In genomic region chr18:12306752-12307151, GRCh38 we compare ENCODE assay signal across 10 cellular contexts. TPM values are rescaled to one million over a fixed set of nuclear protein-coding genes. Genes with fewer than 3 reads are reported as not detected.
DNase-seq lines count a peak whose midpoint lies in the region; ATAC-seq, FAIRE-seq and TF ChIP-seq lines count a peak whose summit lies in the region.
"Had no signal": no experiment of that assay in that cellular context is flagged by ENCODE, and none has a peak within 500 bp of the region (broad histone marks: within the 10 kb centered on the region; RNA-seq: fewer than 3 reads in every experiment).

No MANE protein-coding gene starts in this region.

- CTCF ChIA-PET in GM12878 (lab: Yijun Ruan, JAX): no interaction called here

- no peaks in the 10 kb centered on the region for H3K9me1 ChIP-seq in keratinocyte (ENCODE audit: control insufficient read depth, extremely low read depth, insufficient read depth, low read length)

- H3K27me3 ChIP-seq in GM12878 (replicated peaks in 1 of 2; ENCODE audit: control insufficient read depth in 2 of 2, insufficient read depth in 2 of 2, low read length in 1 of 2): 0 out of 4 replicates have a peak, but pooled peaks cover 0 to 1% of the 10 kb centered on the region in 2 experiments
- no peaks in the 10 kb centered on the region for H3K27me3 ChIP-seq in keratinocyte (ENCODE audit: control insufficient read depth, extremely low read depth, insufficient read depth, low read length)

- H3K27ac ChIP-seq in GM12878 (ENCODE audit: control insufficient read depth, insufficient read depth) (no peak overlapping the region), keratinocyte (ENCODE audit: control insufficient read depth, insufficient read depth, low read length) (no peak overlapping the region)

- SMC1A ChIA-PET in GM12878 (lab: Charles Lee; ENCODE audit: uncharacterized antibody, unreplicated experiment): no interaction called here

- no TSS peak for BruUV-seq in GM12878 (replicated peaks; lab: Mats Ljungman, UMichigan)

- peaks cover 15% of the 10 kb centered on the region for H3K79me2 ChIP-seq in GM12878 (ENCODE audit: control insufficient read depth, insufficient read depth, low read length)
- H3K79me2 ChIP-seq in keratinocyte (ENCODE audit: control insufficient read depth, insufficient read depth, low read length): peaks cover 29% of the 10 kb centered on the region

- peaks cover 35% of the 10 kb centered on the region for H3K27me3 Mint-ChIP-seq in activated CD4-positive, alpha-beta T cell treated with anti-CD3 and anti-CD28 coated beads, Interleukin-2, amount 10 ng/mL, durations not matched to agents 24 days and 14 days
- peaks cover 50% of the 10 kb centered on the region for H3K27me3 Mint-ChIP-seq in stimulated activated naive CD8-positive, alpha-beta T cell treated with anti-CD3 and anti-CD28 coated beads, Interleukin-15, amount 100 ng/mL, for 72 hours

- RAD21 ChIA-PET in GM12878 (lab: Charles Lee; ENCODE audit: unreplicated experiment): interaction anchor here (0.9 to 1.5 kb wide), 2 partner anchors 14 to 71 kb away, joined by 3 to 8 read pairs; partner anchors contain the start of gene AFG3L2

- no peaks in the 10 kb centered on the region for H4K20me1 ChIP-seq in GM12878 (ENCODE audit: control insufficient read depth, insufficient read depth)
- H4K20me1 ChIP-seq in keratinocyte (ENCODE audit: control insufficient read depth, extremely low read depth, insufficient read depth, low read length): no peaks in the 10 kb centered on the region

- intact Hi-C loops in activated CD4-positive, alpha-beta T cell treated with anti-CD3 and anti-CD28 coated beads, Interleukin-2, amount 10 ng/mL, durations not matched to agents 24 days and 14 days (cut with micrococcal nuclease): no loop called here
- intact Hi-C loops in GM12878 (cut with micrococcal nuclease; ENCODE audit: unreplicated experiment): no loop called here

- no peak overlapping the region for H3K4me3 ChIP-seq in GM12878
- H3K4me3 ChIP-seq in keratinocyte (ENCODE audit: control insufficient read depth in 2 of 3, extremely low read depth in 1 of 3, insufficient read depth in 2 of 3, low read depth in 1 of 3, low read length in 3 of 3): peak overlapping the region in 1 of 3 experiments; percentile 80

- H3K4me3 Mint-ChIP-seq in activated CD4-positive, alpha-beta T cell treated with anti-CD3 and anti-CD28 coated beads, Interleukin-2, amount 10 ng/mL, durations not matched to agents 24 days and 14 days: peak overlapping the region; percentile 85
- peak overlapping the region; percentile 86 to 87 for H3K4me3 Mint-ChIP-seq in stimulated activated naive CD8-positive, alpha-beta T cell treated with anti-CD3 and anti-CD28 coated beads, Interleukin-15, amount 100 ng/mL, for 72 hours

- DNase-seq in activated CD4-positive, alpha-beta T cell treated with anti-CD3 and anti-CD28 coated beads, Interleukin-2, amount 10 ng/mL, durations not matched to agents 24 days and 14 days: no peak
- DNase-seq in activated CD4-positive, alpha-beta T cell treated with anti-CD3 and anti-CD28 coated beads for 48 hours: no peak
- DNase-seq in GM12878 (ENCODE audit: low read depth, low spot score): no peak
- DNase-seq in keratinocyte (ENCODE audit: low read depth, low spot score): no peak
- no peak for DNase-seq in stimulated activated naive CD8-positive, alpha-beta T cell treated with anti-CD3 and anti-CD28 coated beads, Interleukin-15, amount 100 ng/mL, for 72 hours
- DNase-seq in NCI-H2196 (lab: John Stamatoyannopoulos, UW; ENCODE audit: unreplicated experiment): no peak
- DNase-seq: activated CD4-positive, alpha-beta memory T cell treated with anti-CD3 and anti-CD28 coated beads, Interleukin-2, amount 10 ng/mL, durations not matched to agents 7 days and 5 days had no signal

- H3K4me1 ChIP-seq in GM12878 (ENCODE audit: control insufficient read depth, insufficient read depth, low read length): no peaks in the 10 kb centered on the region
- H3K4me1 ChIP-seq in keratinocyte (ENCODE audit: control insufficient read depth, extremely low read depth, insufficient read depth, low read length): peaks cover 32% of the 10 kb centered on the region

- TF ChIP-seq RAD21 in GM12878 (IDR thresholded peaks at IDR 0.05; ENCODE audit: insufficient read depth, low read depth, low read length): no peak

- 77% methylated on average over 9 of the region's 9 CpGs for WGBS in GM12878 (ENCODE audit: insufficient coverage, insufficient replicate concordance, low lambda C conversion rate, missing lambda C conversion rate)

- ATAC-seq in GM12878 (no peak), HG02981 (IDR thresholded peaks at IDR 0.05; ENCODE audit: unreplicated experiment) (no peak), GM21723 (IDR thresholded peaks at IDR 0.05; ENCODE audit: unreplicated experiment) (no peak)
- ATAC-seq in stimulated activated naive CD8-positive, alpha-beta T cell treated with anti-CD3 and anti-CD28 coated beads, Interleukin-15, amount 100 ng/mL, for 72 hours: no peak

- peaks cover 4% of the 10 kb centered on the region; the same call in 2 of the 3 replicates for H3K9me3 ChIP-seq in GM12878 (replicated peaks; ENCODE audit: control insufficient read depth, insufficient read depth, low read length)
- H3K9me3 ChIP-seq in keratinocyte (ENCODE audit: control insufficient read depth, low read depth, low read length): no peaks in the 10 kb centered on the region

- no peak for TF ChIP-seq EP300 in GM12878 (IDR thresholded peaks at IDR 0.05; ENCODE audit: borderline replicate concordance in 1 of 2, control insufficient read depth in 1 of 2, low read depth in 2 of 2, low read length in 2 of 2)

- POLR2A ChIA-PET in GM12878 (lab: Charles Lee): no interaction called here

- H2AFZ ChIP-seq in GM12878 (ENCODE audit: control insufficient read depth, low read depth, low read length) (no peak overlapping the region), keratinocyte (ENCODE audit: control insufficient read depth, low read length) (no peak overlapping the region)

- TF ChIP-seq CTCF in GM12878 (IDR thresholded peaks at IDR 0.05 in 2 of 3, conservative IDR thresholded peaks at IDR 0.05 in 1 of 3; ENCODE audit: control insufficient read depth in 2 of 3, extremely low read depth in 1 of 3, insufficient read depth in 1 of 3, low read depth in 3 of 3, low read length in 3 of 3): no peak
- TF ChIP-seq CTCF in keratinocyte (optimal IDR thresholded peaks at IDR 0.05 in 1 of 3, IDR thresholded peaks at IDR 0.05 in 1 of 3, conservative IDR thresholded peaks at IDR 0.05 in 1 of 3; ENCODE audit: extremely low read depth in 1 of 3, insufficient read depth in 2 of 3, low read length in 3 of 3): no peak

- no peak for TF ChIP-seq POLR2A in GM12878 (IDR thresholded peaks at IDR 0.05; ENCODE audit: low read depth, low read length)

- peaks cover 16% of the 10 kb centered on the region for H3K36me3 Mint-ChIP-seq in activated CD4-positive, alpha-beta T cell treated with anti-CD3 and anti-CD28 coated beads, Interleukin-2, amount 10 ng/mL, durations not matched to agents 24 days and 14 days (ENCODE audit: low read depth)

- peaks cover 16% of the 10 kb centered on the region for H3K4me1 Mint-ChIP-seq in activated CD4-positive, alpha-beta T cell treated with anti-CD3 and anti-CD28 coated beads, Interleukin-2, amount 10 ng/mL, durations not matched to agents 24 days and 14 days
- H3K4me1 Mint-ChIP-seq in stimulated activated naive CD8-positive, alpha-beta T cell treated with anti-CD3 and anti-CD28 coated beads, Interleukin-15, amount 100 ng/mL, for 72 hours: peaks cover 19% of the 10 kb centered on the region

- H3K36me3 ChIP-seq in GM12878 (ENCODE audit: control insufficient read depth in 2 of 2, insufficient read depth in 2 of 2, low read length in 1 of 2) (no peaks in the 10 kb centered on the region), keratinocyte (ENCODE audit: control insufficient read depth in 2 of 2, extremely low read depth in 1 of 2, insufficient read depth in 2 of 2, low read length in 2 of 2) (peaks cover 6 to 21% of the 10 kb centered on the region in 2 experiments)

- H3K9me3 Mint-ChIP-seq in activated CD4-positive, alpha-beta T cell treated with anti-CD3 and anti-CD28 coated beads, Interleukin-2, amount 10 ng/mL, durations not matched to agents 24 days and 14 days: peaks cover 1% of the 10 kb centered on the region
- no peaks in the 10 kb centered on the region for H3K9me3 Mint-ChIP-seq in stimulated activated naive CD8-positive, alpha-beta T cell treated with anti-CD3 and anti-CD28 coated beads, Interleukin-15, amount 100 ng/mL, for 72 hours

- H3K4me2 ChIP-seq in GM12878 (ENCODE audit: control insufficient read depth, insufficient read depth) (peak overlapping the region; percentile 32; the same call in 1 of the 2 replicates), keratinocyte (ENCODE audit: control insufficient read depth, extremely low read depth, insufficient read depth, low read depth, low read length) (peak overlapping the region; percentile 73)

- FAIRE-seq in GM12878 (lab: Jason Lieb, UNC): no peak
- FAIRE-seq in keratinocyte (lab: Jason Lieb, UNC): no peak

- H3K9ac ChIP-seq in GM12878 (ENCODE audit: control insufficient read depth, insufficient read depth, low read length): no peak overlapping the region
- H3K9ac ChIP-seq in keratinocyte (ENCODE audit: control insufficient read depth, extremely low read depth, insufficient read depth, low read length): peak overlapping the region; percentile 98

- in situ Hi-C loops in GM12878 (cut with MboI): no loop called here

- H3K27ac Mint-ChIP-seq in activated CD4-positive, alpha-beta T cell treated with anti-CD3 and anti-CD28 coated beads, Interleukin-2, amount 10 ng/mL, durations not matched to agents 24 days and 14 days: peak overlapping the region; percentile 35
- no peak overlapping the region for H3K27ac Mint-ChIP-seq in stimulated activated naive CD8-positive, alpha-beta T cell treated with anti-CD3 and anti-CD28 coated beads, Interleukin-15, amount 100 ng/mL, for 72 hours
- H3K27ac Mint-ChIP-seq: activated CD4-positive, alpha-beta memory T cell treated with anti-CD3 and anti-CD28 coated beads, Interleukin-2, amount 10 ng/mL, durations not matched to agents 7 days and 5 days had no signal

- dilution Hi-C loops in keratinocyte (cut with MboI; ENCODE audit: extremely low pct_ligation_motif_present, low sequenced_read_pairs): no loop called here

RNA-seq across cellular contexts. Expression of gene TUBB6, which starts 1.3 kb away (rescaled TPM):
- total RNA-seq in activated CD4-positive, alpha-beta T cell treated with anti-CD3 and anti-CD28 coated beads, Interleukin-2, amount 10 ng/mL, durations not matched to agents 24 days and 14 days: 36.6 and 40.2 TPM in 2 replicates
- total RNA-seq in GM12878 (2013; cell fraction: nucleolus; rRNA removed): 43.5 and 49.0 TPM in 2 replicates
- 189 and 197 TPM in 2 replicates for total RNA-seq in GM12878 (2014; rRNA removed)
- total RNA-seq in GM12878 (2014; rRNA removed; fragmentation: Illumina TruSeq; extraction: Trizol): 59.3 and 67.4 TPM in 2 replicates
- 94.0 and 97.7 TPM in 2 replicates for total RNA-seq in GM12878 (2021)
- polyA plus RNA-seq in GM12878 (2011; ENCODE audit: low read depth): 29.8 TPM
- polyA plus RNA-seq in GM12878 (2011; rRNA removed): 14.7 and 27.4 TPM in 2 replicates
- 40.8 and 63.2 TPM in 2 replicates for polyA plus RNA-seq in GM12878 (2011; cell fraction: cytosol; rRNA removed)
- polyA plus RNA-seq in GM12878 (2011; cell fraction: nucleus; rRNA removed): 31.2 and 60.2 TPM in 2 replicates
- polyA plus RNA-seq in GM12878 (2012): 52.7 and 61.0 TPM in 2 replicates
- 34.0 and 55.0 TPM in 2 replicates for polyA plus RNA-seq in GM12878 (2014; fragmentation: Illumina TruSeq; extraction: Trizol)
- 10 to 100 TPM; 47.0 to 66.8 TPM for polyA plus RNA-seq in GM12878 (2014; fragmentation: Nextera tagmentation; extraction: Ambion mirVana)
- polyA plus RNA-seq in GM12878 (2014; rRNA removed): 213 and 262 TPM in 2 replicates
- polyA plus RNA-seq in GM12878 (2016; fragmentation: Nextera tagmentation; extraction: Ambion mirVana): 100 to 1,000 TPM; 149 to 160 TPM
- 28.0 and 43.6 TPM in 2 replicates for polyA minus RNA-seq in GM12878 (2011; rRNA and poly(A)+ RNA removed)
- polyA minus RNA-seq in GM12878 (2011; cell fraction: cytosol; rRNA and poly(A)+ RNA removed): 12.6 and 22.6 TPM in 2 replicates
- polyA minus RNA-seq in GM12878 (2011; cell fraction: nucleus; rRNA and poly(A)+ RNA removed): 5.3 and 15.6 TPM in 2 replicates
- 479 to 701 TPM (median 598 TPM) in 3 replicates for polyA plus RNA-seq in keratinocyte
- polyA plus RNA-seq in keratinocyte (2011; ENCODE audit: low read depth): 90.6 TPM
- 405 and 737 TPM in 2 replicates for polyA plus RNA-seq in keratinocyte (2011; cell fraction: cytosol; rRNA removed)
- 443 and 589 TPM in 2 replicates for polyA plus RNA-seq in keratinocyte (2011; cell fraction: nucleus; rRNA removed)
- polyA plus RNA-seq in keratinocyte (2012; ENCODE audit: low replicate concordance): 202 and 788 TPM in 2 replicates
- 445 to 619 TPM (median 547 TPM) in 3 replicates for polyA minus RNA-seq in keratinocyte
- polyA minus RNA-seq in keratinocyte (2011; cell fraction: cytosol; rRNA and poly(A)+ RNA removed): 1,165 TPM
- polyA minus RNA-seq in keratinocyte (2011; cell fraction: nucleus; rRNA and poly(A)+ RNA removed): 338 and 341 TPM in 2 replicates

RNA-seq across cellular contexts. Expression of gene CIDEA, which starts 52.6 kb away (rescaled TPM):
- not detected in 2 replicates for total RNA-seq in activated CD4-positive, alpha-beta T cell treated with anti-CD3 and anti-CD28 coated beads, Interleukin-2, amount 10 ng/mL, durations not matched to agents 24 days and 14 days
- total RNA-seq in GM12878 (2013; cell fraction: nucleolus; rRNA removed): not detected in 2 replicates
- total RNA-seq in GM12878 (2014; rRNA removed) (not detected in 2 replicates), GM12878 (2014; rRNA removed; fragmentation: Illumina TruSeq; extraction: Trizol) (not detected in 2 replicates), GM12878 (2021) (not detected in 2 replicates)
- polyA plus RNA-seq in GM12878 (2011; ENCODE audit: low read depth): not detected
- polyA plus RNA-seq in GM12878 (2011; rRNA removed) (not detected in 2 replicates), GM12878 (2014; fragmentation: Illumina TruSeq; extraction: Trizol) (not detected in 2 replicates), GM12878 (2014; fragmentation: Nextera tagmentation; extraction: Ambion mirVana) (not detected), GM12878 (2014; rRNA removed) (not detected in 2 replicates), GM12878 (2016; fragmentation: Nextera tagmentation; extraction: Ambion mirVana) (not detected), keratinocyte (1.2 to 3.0 TPM (median 1.4 TPM) in 3 replicates)
- polyA plus RNA-seq in GM12878 (2011; cell fraction: cytosol; rRNA removed): not detected in 2 replicates
- polyA plus RNA-seq in GM12878 (2011; cell fraction: nucleus; rRNA removed): not detected in 2 replicates
- not detected in 2 replicates for polyA plus RNA-seq in GM12878 (2012)
- not detected in 2 replicates for polyA minus RNA-seq in GM12878 (2011; rRNA and poly(A)+ RNA removed)
- polyA minus RNA-seq in GM12878 (2011; cell fraction: cytosol; rRNA and poly(A)+ RNA removed): not detected in 2 replicates
- not detected in 2 replicates for polyA minus RNA-seq in GM12878 (2011; cell fraction: nucleus; rRNA and poly(A)+ RNA removed)
- polyA plus RNA-seq in keratinocyte (2011; ENCODE audit: low read depth): 2.0 TPM
- polyA plus RNA-seq in keratinocyte (2011; cell fraction: cytosol; rRNA removed): 0.29 and 0.42 TPM in 2 replicates
- polyA plus RNA-seq in keratinocyte (2011; cell fraction: nucleus; rRNA removed): 0.55 and 0.76 TPM in 2 replicates
- 2.1 and 4.6 TPM in 2 replicates for polyA plus RNA-seq in keratinocyte (2012; ENCODE audit: low replicate concordance)
- 0.86 to 2.3 TPM (median 0.96 TPM) in 3 replicates for polyA minus RNA-seq in keratinocyte
- not detected for polyA minus RNA-seq in keratinocyte (2011; cell fraction: cytosol; rRNA and poly(A)+ RNA removed)
- polyA minus RNA-seq in keratinocyte (2011; cell fraction: nucleus; rRNA and poly(A)+ RNA removed): not detected in 2 replicates
- total RNA-seq: activated CD4-positive, alpha-beta memory T cell treated with anti-CD3 and anti-CD28 coated beads, Interleukin-2, amount 10 ng/mL, durations not matched to agents 7 days and 5 days; NCI-H460 had no signal
